ENCODE assay signal across 14 cellular contexts in genomic region chr2:236872971-236873370, GRCh38.
"Had no signal": no experiment of that assay in that cellular context is flagged by ENCODE, and none has a peak within 500 bp of the region (broad histone marks: within the 10 kb centered on the region; RNA-seq: fewer than 3 reads in every experiment).

No MANE protein-coding gene starts in this region.

- H3K4me3 ChIP-seq: ovary, thyroid gland, vagina had no signal

- H3K36me3 ChIP-seq: ovary, thyroid gland, vagina had no signal

- H3K27ac ChIP-seq: ovary, vagina had no signal

- DNase-seq: activated CD4-positive, alpha-beta T cell treated with anti-CD3 and anti-CD28 coated beads for 48 hours; activated naive CD4-positive, alpha-beta T cell; activated naive CD8-positive, alpha-beta T cell treated with anti-CD3 and anti-CD28 coated beads, Interleukin-2, amount 50 U/mL, for 24 hours; activated T-cell treated with anti-CD3 and anti-CD28 coated beads for 4 hours; aorta; cerebellar nuclear complex; ovary; retina; stimulated activated CD4-positive, alpha-beta T cell treated with anti-CD3 and anti-CD28 coated beads, Interleukin-15, amount 100 ng/mL, for 24 hours; stimulated activated CD4-positive, alpha-beta T cell treated with anti-CD3 and anti-CD28 coated beads, Interleukin-4, amount 100 ng/mL, for 1 hour; stimulated activated naive B cell treated with anti-CD40 and anti-IgM and Interleukin-4, amounts not matched to agents 10 μg/mL and 1 μg/mL and 100 μg/mL, for 72 hours; T-helper 2 cell; thyroid gland had no signal

- H3K9me3 ChIP-seq: ovary, thyroid gland, vagina had no signal

- ATAC-seq: activated naive CD8-positive, alpha-beta T cell treated with anti-CD3 and anti-CD28 coated beads, Interleukin-2, amount 50 U/mL, for 24 hours; stimulated activated naive B cell treated with anti-CD40 and anti-IgM and Interleukin-4, amounts not matched to agents 10 μg/mL and 1 μg/mL and 100 μg/mL, for 72 hours had no signal

- H3K27me3 ChIP-seq: ovary, thyroid gland, vagina had no signal
